In the genomic region with DNA sequence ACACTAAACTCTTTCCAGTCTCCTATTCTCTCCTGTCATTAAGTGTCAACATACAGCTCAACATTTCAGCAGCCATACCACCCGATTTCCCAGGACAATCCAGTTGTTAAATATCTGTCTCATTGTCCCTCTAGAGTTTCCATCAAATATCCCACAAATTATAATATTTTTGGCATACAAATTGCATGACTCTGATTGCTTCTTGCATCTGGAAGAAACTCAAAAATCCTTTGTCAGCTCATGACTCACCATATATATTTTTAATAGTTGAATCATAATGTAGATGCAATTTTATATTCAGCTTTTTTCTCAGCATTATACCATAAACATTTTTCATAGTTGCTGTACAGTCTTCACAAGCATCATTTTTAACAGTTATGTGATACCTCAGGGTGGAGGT, we compare ENCODE assay signal across 24 cellular contexts. TPM values are rescaled to one million over a fixed set of nuclear protein-coding genes. Genes with fewer than 3 reads are reported as not detected.
DNase-seq lines count a peak whose midpoint lies in the region; ATAC-seq, FAIRE-seq and TF ChIP-seq lines count a peak whose summit lies in the region.
"Had no signal": no experiment of that assay in that cellular context is flagged by ENCODE, and none has a peak within 500 bp of the region (broad histone marks: within the 10 kb centered on the region; RNA-seq: fewer than 3 reads in every experiment).

No MANE protein-coding gene starts in this region.

- H3K9me3 ChIP-seq in lower lobe of right lung: no peaks in the 10 kb centered on the region
- H3K9me3 ChIP-seq: ascending aorta, psoas muscle had no signal

- no peak for TF ChIP-seq CTCF in bronchial epithelial cell (IDR thresholded peaks at IDR 0.05; ENCODE audit: insufficient read depth, low read length, severe bottlenecking)
- no peak for TF ChIP-seq CTCF in lower lobe of right lung (IDR thresholded peaks at IDR 0.05)

- intact Hi-C loops in lower lobe of right lung (cut with DNase I): no loop called here

- no peak overlapping the region for H3K4me3 ChIP-seq in bronchial epithelial cell (ENCODE audit: low read depth, low read length)
- no peak overlapping the region for H3K4me3 ChIP-seq in lower lobe of right lung
- H3K4me3 ChIP-seq: ascending aorta, coronary artery, neural progenitor cell, psoas muscle, smooth muscle cell had no signal

- H3K27me3 ChIP-seq in bronchial epithelial cell (ENCODE audit: control insufficient read depth, insufficient read depth, low read length) (peaks cover 11% of the 10 kb centered on the region), lower lobe of right lung (ENCODE audit: low read depth) (peaks cover 62% of the 10 kb centered on the region)
- H3K27me3 ChIP-seq: ascending aorta had no signal

- FAIRE-seq in bronchial epithelial cell (lab: Jason Lieb, UNC) (no peak), GM19239 (lab: Jason Lieb, UNC) (no peak)
- FAIRE-seq: urothelium cell line had no signal

- H3K4me1 ChIP-seq in lower lobe of right lung: no peaks in the 10 kb centered on the region
- H3K4me1 ChIP-seq: psoas muscle had no signal

- H3K36me3 ChIP-seq in bronchial epithelial cell (ENCODE audit: control insufficient read depth, insufficient read depth, low read length): no peaks in the 10 kb centered on the region
- H3K36me3 ChIP-seq in lower lobe of right lung: no peaks in the 10 kb centered on the region
- H3K36me3 ChIP-seq: ascending aorta, neural progenitor cell had no signal

- DNase-seq in AG08396 (ENCODE audit: low spot score) (peak; percentile 80), HS-5 (ENCODE audit: low read depth) (peak; percentile 40), bronchial epithelial cell (ENCODE audit: low read depth) (peak; percentile 35), iris pigment epithelial cell (ENCODE audit: low read depth) (peak; percentile 44), NCI-H82 treated with DMSO at 0.1 percent for 48 hours (lab: John Stamatoyannopoulos, UW; ENCODE audit: unreplicated experiment) (no peak), lower lobe of right lung (no peak), GM19239 (ENCODE audit: insufficient read length, low spot score) (no peak), COLO829 (ENCODE audit: low spot score) (no peak)
- DNase-seq: activated CD4-positive, alpha-beta memory T cell treated with anti-CD3 and anti-CD28 coated beads, Interleukin-2, amount 10 ng/mL, durations not matched to agents 7 days and 5 days; activated CD4-positive, CD25-positive, alpha-beta regulatory T cell; activated naive CD4-positive, alpha-beta T cell treated with Interleukin-2 at 50 U/mL for 16 hours; KBM-7; NCI-H187 treated with DMSO at 0.1 percent for 48 hours; NK-92 treated with Interleukin-12 subunit alpha and Interleukin-12 subunit beta, amount 100 ng/mL, for 24 hours; psoas muscle; stimulated activated CD4-positive, alpha-beta T cell treated with anti-CD3 and anti-CD28 coated beads, Interleukin-4, amount 100 ng/mL, for 1 hour; T-helper 9 cell had no signal

- ATAC-seq in lower lobe of right lung: no peak
- ATAC-seq: psoas muscle had no signal

- H3K27ac ChIP-seq in lower lobe of right lung: no peak overlapping the region
- H3K27ac ChIP-seq: neural progenitor cell, psoas muscle had no signal

RNA-seq across cellular contexts. Expression of gene SLC30A3, which starts 7.2 kb away (rescaled TPM):
- total RNA-seq in bronchial epithelial cell (not detected in 2 replicates), lower lobe of right lung (0.80 TPM)
- total RNA-seq: mononuclear cell, RPMI7951, smooth muscle cell had no signal

RNA-seq across cellular contexts. Expression of gene DNAJC5G, which starts 19.6 kb away (rescaled TPM):
- not detected in 2 replicates for total RNA-seq in bronchial epithelial cell
- total RNA-seq in lower lobe of right lung: not detected
- total RNA-seq: activated CD4-positive, alpha-beta memory T cell treated with anti-CD3 and anti-CD28 coated beads, Interleukin-2, amount 10 ng/mL, durations not matched to agents 7 days and 5 days; ascending aorta; mononuclear cell; psoas muscle; RPMI7951; smooth muscle cell had no signal

RNA-seq across cellular contexts. Expression of gene TRIM54, which starts 26.6 kb away (rescaled TPM):
- total RNA-seq in bronchial epithelial cell (not detected in 2 replicates), lower lobe of right lung (not detected)
- total RNA-seq: ascending aorta, mononuclear cell, RPMI7951 had no signal

RNA-seq across cellular contexts. Expression of gene CAD, which starts 38.5 kb away (rescaled TPM):
- total RNA-seq in bronchial epithelial cell: 21.6 and 24.3 TPM in 2 replicates
- total RNA-seq in lower lobe of right lung: 28.8 TPM

RNA-seq across cellular contexts. Expression of gene SLC5A6, which starts 43.6 kb away (rescaled TPM):
- total RNA-seq in bronchial epithelial cell: 6.3 and 21.1 TPM in 2 replicates
- 20.8 TPM for total RNA-seq in lower lobe of right lung

Comparison
In these comparisons a context has a peak if more than half of its experiments do, and no peak if none do; other contexts are left out.
1. DNase-seq: peak in AG08396 (single experiment), HS-5 (single experiment), bronchial epithelial cell (single experiment) and iris pigment epithelial cell (single experiment); none in NCI-H82 treated with DMSO at 0.1 percent for 48 hours (single experiment), lower lobe of right lung (single experiment), GM19239 (single experiment) and COLO829 (single experiment).